Comparison of ENCODE assay signal across 11 cellular contexts in the genomic region with DNA sequence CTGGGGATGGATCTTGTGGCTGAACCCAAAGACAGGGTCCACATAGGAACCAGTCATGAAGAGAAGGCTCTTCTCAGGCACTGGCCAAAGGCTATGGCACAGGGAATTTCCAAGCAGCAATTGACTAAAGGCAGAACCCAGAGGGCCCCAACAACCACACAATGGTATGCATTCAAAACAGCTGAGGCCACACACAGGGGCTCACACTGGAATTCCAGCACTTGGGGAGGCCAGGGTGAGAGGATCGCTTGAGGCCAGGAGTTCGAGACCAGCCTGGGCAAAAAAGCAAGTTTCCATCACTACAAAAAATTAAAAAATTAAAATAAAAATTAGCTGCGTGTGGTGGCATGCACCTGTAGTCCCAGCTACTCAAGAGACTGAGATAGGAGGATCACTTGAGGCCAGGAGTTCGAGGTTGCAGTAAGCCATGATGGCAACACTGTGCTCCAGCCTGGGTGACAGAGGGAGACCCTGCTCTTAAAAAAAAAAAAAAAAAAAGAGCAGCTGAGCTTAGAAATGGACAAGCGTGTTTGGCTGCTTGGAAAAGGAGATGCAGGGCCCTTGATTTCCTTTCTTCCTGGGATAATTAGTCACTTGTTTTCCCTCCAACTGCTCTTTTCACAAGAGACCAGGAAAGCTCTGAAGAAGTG. TPM values are rescaled to one million over a fixed set of nuclear protein-coding genes. Genes with fewer than 3 reads are reported as not detected.
DNase-seq lines count a peak whose midpoint lies in the region; ATAC-seq and TF ChIP-seq lines count a peak whose summit lies in the region.
"Had no signal": no experiment of that assay in that cellular context is flagged by ENCODE, and none has a peak within 500 bp of the region (broad histone marks: within the 10 kb centered on the region; RNA-seq: fewer than 3 reads in every experiment).

No MANE protein-coding gene starts in this region.

- H3K27me3 ChIP-seq in H9 (ENCODE audit: insufficient read depth, low read length) (no peaks in the 10 kb centered on the region), esophagus squamous epithelium (no peaks in the 10 kb centered on the region), gastrocnemius medialis (no peaks in the 10 kb centered on the region)

- ATAC-seq in gastrocnemius medialis (no peak), GM18868 (IDR thresholded peaks at IDR 0.05; ENCODE audit: unreplicated experiment) (no peak)

- WGBS in H9 (ENCODE audit: extremely low coverage, insufficient read length, low lambda C conversion rate): no CpG with 5 or more reads among the region's 5 CpGs
- WGBS in esophagus squamous epithelium, 2 donors: 45 to 55% methylated on average over 5 of the region's 5 CpGs

- H3K9ac ChIP-seq in H9 (ENCODE audit: extremely low read depth, insufficient read length, low read length): no peak overlapping the region

- H3K4me1 Mint-ChIP-seq in H9: peaks cover 21 to 33% of the 10 kb centered on the region in 2 experiments

- no peaks in the 10 kb centered on the region for H3K27me3 Mint-ChIP-seq in H9 (ENCODE audit: low read depth)

- no peak overlapping the region for H3T11ph ChIP-seq in H9 (ENCODE audit: low read length)

- no peak overlapping the region for H2BK12ac ChIP-seq in H9 (ENCODE audit: insufficient read length, low read depth, low read length)

- H3K23me2 ChIP-seq in H9 (ENCODE audit: insufficient read length, low read depth, low read length, poor library complexity, severe bottlenecking): no peaks in the 10 kb centered on the region

- no peak overlapping the region for H3K23ac ChIP-seq in H9 (ENCODE audit: insufficient read length, low read depth, low read length)

- H3K4me1 ChIP-seq in H9 (ENCODE audit: insufficient read depth, low read length) (no peaks in the 10 kb centered on the region; the same call in 1 of the 2 replicates), esophagus squamous epithelium (peaks cover 22 to 98% (median 58%) of the 10 kb centered on the region in 3 donors), gastrocnemius medialis (peaks cover 24 to 37% of the 10 kb centered on the region in 2 donors)

- peaks cover 7% of the 10 kb centered on the region; the same call in 1 of the 2 replicates for H3K79me2 ChIP-seq in H9 (ENCODE audit: insufficient read depth, low read length)

- no peaks in the 10 kb centered on the region for H4K20me1 ChIP-seq in H9 (ENCODE audit: control insufficient read depth, insufficient read depth, insufficient read length)

- no peak overlapping the region for H3K27ac ChIP-seq in H9 (ENCODE audit: insufficient read length, low read depth, low read length)
- peak overlapping the region; percentile 80 for H3K27ac ChIP-seq in VCaP
- peak overlapping the region; percentile 81 to 100 (median 94) for H3K27ac ChIP-seq in esophagus squamous epithelium
- peak overlapping the region; percentile 68 to 84 (median 83) for H3K27ac ChIP-seq in gastrocnemius medialis

- H4K5ac ChIP-seq in H9 (ENCODE audit: insufficient read length, low read depth, low read length): no peak overlapping the region

- H2AK5ac ChIP-seq in H9 (ENCODE audit: insufficient read length, low read length): no peak overlapping the region

- H3K36me3 ChIP-seq in esophagus squamous epithelium: peaks cover 12 to 78% (median 23%) of the 10 kb centered on the region in 3 donors
- H3K36me3 ChIP-seq in gastrocnemius medialis: peaks cover 0 to 71% of the 10 kb centered on the region in 2 donors

- no peak overlapping the region for H4K91ac ChIP-seq in H9 (ENCODE audit: insufficient read length, low read depth, low read length)

- no peak overlapping the region for H3K18ac ChIP-seq in H9 (ENCODE audit: insufficient read length, low read depth, low read length)

- H3K36me3 Mint-ChIP-seq in H9 (ENCODE audit: insufficient read depth in 1 of 3, low read depth in 3 of 3): peaks cover 39 to 83% (median 50%) of the 10 kb centered on the region in 3 experiments

- TF ChIP-seq CTCF in H9 (conservative IDR thresholded peaks at IDR 0.05) (no peak), VCaP (conservative IDR thresholded peaks at IDR 0.05) (no peak), esophagus squamous epithelium (IDR thresholded peaks at IDR 0.05) (no peak), gastrocnemius medialis (IDR thresholded peaks at IDR 0.05 in 4 of 5, conservative IDR thresholded peaks at IDR 0.05 in 1 of 5) (no peak)

- intact Hi-C loops in esophagus squamous epithelium (cut with DNase I) (no loop called here), gastrocnemius medialis (cut with DNase I; ENCODE audit: low total_unique reads) (no loop called here)

- DNase-seq in H9: no peak
- DNase-seq in esophagus squamous epithelium (lab: John Stamatoyannopoulos, UW): no peak
- DNase-seq in gastrocnemius medialis: no peak
- no peak for DNase-seq in NOMO-1 treated with DMSO at 0.1 percent for 48 hours (lab: John Stamatoyannopoulos, UW; ENCODE audit: unreplicated experiment)
- DNase-seq in MV-4-11 (lab: John Stamatoyannopoulos, UW): no peak
- DNase-seq in ecto neural progenitor cell (ENCODE audit: low spot score): no peak
- DNase-seq: activated gamma-delta T cell, GDM1, NCI-H1436 had no signal

- peak overlapping the region; percentile 9 to 79 (median 76); a peak in 5 of 7 replicates for H3K27ac Mint-ChIP-seq in H9

- TF ChIP-seq POLR2A in esophagus squamous epithelium (IDR thresholded peaks at IDR 0.05): no peak
- TF ChIP-seq POLR2A in gastrocnemius medialis (IDR thresholded peaks at IDR 0.05): no peak

- in situ Hi-C loops in gastrocnemius medialis (cut with MboI; ENCODE audit: low sequenced_read_pairs in 4 of 4): no loop called here

- no peak overlapping the region for H2AFZ ChIP-seq in H9 (ENCODE audit: low read length)

- no peak overlapping the region for H3K4me3 ChIP-seq in esophagus squamous epithelium
- no peak overlapping the region for H3K4me3 ChIP-seq in gastrocnemius medialis

- H3K14ac ChIP-seq in H9 (ENCODE audit: insufficient read depth, low read length): no peak overlapping the region

- H2BK120ac ChIP-seq in H9 (ENCODE audit: low read depth, low read length, poor library complexity, severe bottlenecking): no peak overlapping the region

- peaks cover 5% of the 10 kb centered on the region for H3K79me1 ChIP-seq in H9 (ENCODE audit: insufficient read depth, low read depth, low read length, poor library complexity, severe bottlenecking)

- H2BK15ac ChIP-seq in H9 (ENCODE audit: low read depth, low read length): no peak overlapping the region

- H3K9me3 Mint-ChIP-seq in H9: no peaks in the 10 kb centered on the region

- H3K56ac ChIP-seq in H9 (ENCODE audit: insufficient read length, low read depth, low read length): no peak overlapping the region

- no peak overlapping the region for H2BK20ac ChIP-seq in H9 (ENCODE audit: low read depth, low read length, poor library complexity, severe bottlenecking)

- no peak overlapping the region for H4K8ac ChIP-seq in H9 (replicated peaks; ENCODE audit: insufficient read length, low read depth, low read length)

- no peak overlapping the region for H3K4me3 Mint-ChIP-seq in H9

- H3K9me3 ChIP-seq in H9 (ENCODE audit: control insufficient read depth, low read depth, low read length): no peaks in the 10 kb centered on the region
- H3K9me3 ChIP-seq in esophagus squamous epithelium: no peaks in the 10 kb centered on the region
- H3K9me3 ChIP-seq in gastrocnemius medialis: no peaks in the 10 kb centered on the region

- H2BK5ac ChIP-seq in H9 (ENCODE audit: insufficient read length, low read length): no peak overlapping the region

- H3K4ac ChIP-seq in H9 (ENCODE audit: low read depth, low read length): no peak overlapping the region

- no peak overlapping the region for H3K4me2 ChIP-seq in H9 (ENCODE audit: insufficient read depth, insufficient read length, low read length)

RNA-seq across cellular contexts. Expression of a gene that starts 44.6 kb away (rescaled TPM):
- total RNA-seq in H9 (2021) (243 and 266 TPM in 2 replicates), esophagus squamous epithelium (100 to 1,000 TPM; 216 to 339 (median 246) TPM), gastrocnemius medialis (100 to 1,000 TPM in 3 of 4 donors, 10 to 100 TPM in 1; 38.9 to 115 (median 104) TPM)
